In the genomic region with DNA sequence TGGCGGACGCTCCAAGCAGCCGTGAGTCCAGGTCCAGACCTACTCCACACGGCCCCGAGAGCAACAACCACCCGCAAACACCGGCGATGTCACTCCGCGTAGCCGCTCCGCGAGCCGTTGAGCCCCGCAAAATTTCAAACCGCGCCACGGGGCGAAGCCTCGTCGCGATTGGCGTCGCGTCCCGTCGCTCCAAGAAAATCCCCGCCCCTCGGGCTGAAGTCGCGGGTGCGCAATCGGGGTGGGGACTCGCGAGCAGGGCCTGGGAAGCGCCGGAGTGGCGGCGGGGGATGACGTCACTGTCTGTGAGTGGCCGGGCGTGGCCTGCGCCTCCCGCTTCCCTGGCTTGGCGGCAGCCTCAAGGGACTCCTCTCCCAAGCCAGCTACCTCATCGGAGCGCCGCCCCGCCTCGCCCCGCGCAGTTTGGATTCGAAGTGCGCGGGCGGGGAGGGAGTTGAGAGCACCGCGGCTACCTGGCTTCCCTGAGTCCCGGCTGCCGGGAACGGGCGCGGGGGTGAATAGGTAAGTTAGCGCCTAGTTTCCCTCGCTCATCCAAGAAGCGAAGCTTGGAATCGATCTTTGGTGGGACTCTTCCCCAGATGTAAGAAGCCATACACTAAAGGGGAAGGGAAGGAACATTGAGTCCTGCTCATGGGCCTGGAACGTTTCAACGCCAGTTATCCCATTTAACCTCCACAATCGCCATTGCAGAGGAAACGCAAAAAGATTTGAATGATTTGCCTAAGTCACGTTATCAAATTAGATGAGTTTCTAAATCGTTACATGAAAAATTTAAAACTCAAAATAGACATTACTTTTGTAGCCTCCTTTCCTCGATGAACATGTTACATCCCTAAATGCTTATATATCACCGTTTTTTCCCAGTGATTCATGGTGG, we compare ENCODE assay signal across 8 cellular contexts. TPM values are rescaled to one million over a fixed set of nuclear protein-coding genes. Genes with fewer than 3 reads are reported as not detected.
DNase-seq lines count a peak whose midpoint lies in the region; ATAC-seq and TF ChIP-seq lines count a peak whose summit lies in the region.

A gene with protein sequence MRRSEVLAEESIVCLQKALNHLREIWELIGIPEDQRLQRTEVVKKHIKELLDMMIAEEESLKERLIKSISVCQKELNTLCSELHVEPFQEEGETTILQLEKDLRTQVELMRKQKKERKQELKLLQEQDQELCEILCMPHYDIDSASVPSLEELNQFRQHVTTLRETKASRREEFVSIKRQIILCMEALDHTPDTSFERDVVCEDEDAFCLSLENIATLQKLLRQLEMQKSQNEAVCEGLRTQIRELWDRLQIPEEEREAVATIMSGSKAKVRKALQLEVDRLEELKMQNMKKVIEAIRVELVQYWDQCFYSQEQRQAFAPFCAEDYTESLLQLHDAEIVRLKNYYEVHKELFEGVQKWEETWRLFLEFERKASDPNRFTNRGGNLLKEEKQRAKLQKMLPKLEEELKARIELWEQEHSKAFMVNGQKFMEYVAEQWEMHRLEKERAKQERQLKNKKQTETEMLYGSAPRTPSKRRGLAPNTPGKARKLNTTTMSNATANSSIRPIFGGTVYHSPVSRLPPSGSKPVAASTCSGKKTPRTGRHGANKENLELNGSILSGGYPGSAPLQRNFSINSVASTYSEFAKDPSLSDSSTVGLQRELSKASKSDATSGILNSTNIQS (minus strand): TSS at position 119 of the 895 bp plus-strand sequence. CDS start 118 bp downstream, at position 1.

- peak within 1 kb of the TSS; percentile 100 for H2BK120ac ChIP-seq in trophoblast cell (ENCODE audit: insufficient read depth, low read length, poor library complexity)

- peak within 1 kb of the TSS; percentile 90 for H3K4me2 ChIP-seq in trophoblast cell (ENCODE audit: low read length)

- peak within 1 kb of the TSS; percentile 84 for H3K9ac ChIP-seq in adipocyte (ENCODE audit: low read length)
- peak within 1 kb of the TSS; percentile 96 for H3K9ac ChIP-seq in trophoblast cell (ENCODE audit: low read length)

- peak within 1 kb of the TSS; percentile 100 for H3K4ac ChIP-seq in trophoblast cell (ENCODE audit: low read depth, low read length)

- peak within 1 kb of the TSS; percentile 99 for H2BK5ac ChIP-seq in trophoblast cell (ENCODE audit: low read depth, low read length, poor library complexity)

- H3K9me3 Mint-ChIP-seq in type B pancreatic cell = no peaks in the 10 kb centered on the region

- H2BK12ac ChIP-seq in trophoblast cell (ENCODE audit: low read length) = peak within 1 kb of the TSS; percentile 88

- H3K79me2 ChIP-seq in trophoblast cell (ENCODE audit: control insufficient read depth, insufficient read depth, low read length, poor library complexity) = peaks cover 19% of the 10 kb centered on the region

- peaks cover 14% of the 10 kb centered on the region for H3K36me3 Mint-ChIP-seq in type B pancreatic cell

- peak within 1 kb of the TSS; percentile 90 for H3K27ac ChIP-seq in cardiac muscle cell
- peak within 1 kb of the TSS; percentile 68 for H3K27ac ChIP-seq in trophoblast cell (ENCODE audit: low read depth, low read length)

- peak within 1 kb of the TSS; percentile 100 for H3K4me3 Mint-ChIP-seq in type B pancreatic cell

- peaks cover 2% of the 10 kb centered on the region for H3K27me3 Mint-ChIP-seq in type B pancreatic cell

- no CpG with 5 or more reads among the region's 75 CpGs for WGBS in trophoblast cell (ENCODE audit: extremely low coverage, insufficient coverage, insufficient read length)

- H4K8ac ChIP-seq in trophoblast cell (ENCODE audit: low read depth, low read length) = peak within 1 kb of the TSS; percentile 99

- peak within 1 kb of the TSS; percentile 100 for H4K12ac ChIP-seq in trophoblast cell (ENCODE audit: low read depth, low read length)

- H3K79me1 ChIP-seq in trophoblast cell (ENCODE audit: low read length) = peaks cover 8% of the 10 kb centered on the region

- no peaks in the 10 kb centered on the region for H3K9me3 ChIP-seq in adipocyte (ENCODE audit: control insufficient read depth, low read length)
- no peaks in the 10 kb centered on the region for H3K9me3 ChIP-seq in cardiac muscle cell (ENCODE audit: low read depth)
- H3K9me3 ChIP-seq in trophoblast cell (ENCODE audit: insufficient read depth, low read depth, low read length) = no peaks in the 10 kb centered on the region

- H3K36me3 ChIP-seq in adipocyte (ENCODE audit: control insufficient read depth, insufficient read depth, low read length, severe bottlenecking) (peaks cover 20% of the 10 kb centered on the region), cardiac muscle cell (peaks cover 14% of the 10 kb centered on the region), trophoblast cell (ENCODE audit: control insufficient read depth in 1 of 2, insufficient read depth in 2 of 2, low read length in 2 of 2) (peaks cover 14% of the 10 kb centered on the region in 2 experiments)

- TF ChIP-seq CTCF in GM12875 (IDR thresholded peaks at IDR 0.05; ENCODE audit: borderline replicate concordance, insufficient read depth, low read depth, low read length) (no peak), cardiac muscle cell (IDR thresholded peaks at IDR 0.05; ENCODE audit: low read depth, low read length) (no peak), type B pancreatic cell (conservative IDR thresholded peaks at IDR 0.05) (no peak)

- peak within 1 kb of the TSS; percentile 100 for H3K14ac ChIP-seq in trophoblast cell (ENCODE audit: low read length)

- peak within 1 kb of the TSS; percentile 93 for H2AK5ac ChIP-seq in trophoblast cell (ENCODE audit: low read length)

- DNase-seq in NCI-H1436 (lab: John Stamatoyannopoulos, UW) = peak; percentile 99
- DNase-seq in T follicular helper cell (ENCODE audit: low read depth) = peak; percentile 97
- peak; percentile 99 for DNase-seq in adipocyte (ENCODE audit: low read depth)
- DNase-seq in cardiac muscle cell (ENCODE audit: low read depth in 1 of 2, low spot score in 1 of 2) = peak; percentile 99
- peak; percentile 99 to 100 for DNase-seq in trophoblast cell
- peak; percentile 99 for DNase-seq in type B pancreatic cell (ENCODE audit: extremely low spot score, unreplicated experiment)

- H3K4me1 ChIP-seq in adipocyte (ENCODE audit: control insufficient read depth, insufficient read depth, low read length) = peaks cover 4% of the 10 kb centered on the region
- no peaks in the 10 kb centered on the region for H3K4me1 ChIP-seq in cardiac muscle cell (ENCODE audit: low read depth)
- H3K4me1 ChIP-seq in trophoblast cell (ENCODE audit: control insufficient read depth in 1 of 2, insufficient read depth in 2 of 2, low read length in 2 of 2) = peaks cover 5% of the 10 kb centered on the region in 2 experiments

- peak within 1 kb of the TSS; percentile 100 for H4K91ac ChIP-seq in trophoblast cell (ENCODE audit: low read depth, low read length)

- peak within 1 kb of the TSS; percentile 100 for H3K18ac ChIP-seq in trophoblast cell (ENCODE audit: low read length)

- H3K23ac ChIP-seq in trophoblast cell (ENCODE audit: low read length) = no peak within 1 kb of the TSS

- H2AFZ ChIP-seq in trophoblast cell (ENCODE audit: insufficient read depth, low read length, poor library complexity) = peak within 1 kb of the TSS; percentile 99

- H3K4me3 ChIP-seq in GM12875 (ENCODE audit: low read depth, low read length) (peak within 1 kb of the TSS; percentile 100), adipocyte (ENCODE audit: low read length) (peak within 1 kb of the TSS; percentile 97), cardiac muscle cell (peak within 1 kb of the TSS; percentile 99), trophoblast cell (ENCODE audit: low read depth, low read length) (peak within 1 kb of the TSS; percentile 92)

- H3K27me3 ChIP-seq in adipocyte (replicated peaks; ENCODE audit: control insufficient read depth, insufficient read depth, low read length) = no peaks in the 10 kb centered on the region
- no peaks in the 10 kb centered on the region for H3K27me3 ChIP-seq in cardiac muscle cell
- no peaks in the 10 kb centered on the region for H3K27me3 ChIP-seq in trophoblast cell (ENCODE audit: insufficient read depth, low read length)

- ATAC-seq in HG02798 (IDR thresholded peaks at IDR 0.05; ENCODE audit: poor library complexity, unreplicated experiment) = peak; percentile 98

- peak within 1 kb of the TSS; percentile 98 for H3K27ac Mint-ChIP-seq in type B pancreatic cell

- H3K4me1 Mint-ChIP-seq in type B pancreatic cell (ENCODE audit: unreplicated experiment) = peaks cover 22% of the 10 kb centered on the region

RNA-seq across cellular contexts. Expression of the gene that starts here (rescaled TPM):
- total RNA-seq in cardiac muscle cell (25.5 and 209 TPM in 2 replicates), type B pancreatic cell (ENCODE audit: low replicate concordance) (54.6 and 101 TPM in 2 replicates)
- polyA plus RNA-seq in cardiac muscle cell = 20.1 and 131 TPM in 2 replicates
- polyA plus RNA-seq in trophoblast cell (2013) = 123 and 132 TPM in 2 replicates

Comparison
In these comparisons a context has a peak if more than half of its experiments do, and no peak if none do; other contexts are left out.
1. Peak in every context shown above with its lines: DNase-seq, ATAC-seq, H3K4me3 ChIP-seq and H3K27ac ChIP-seq.